Comparison of ENCODE assay signal across 18 cellular contexts in genomic region chr4:183887351-183887750, GRCh38.
"Had no signal": no experiment of that assay in that cellular context is flagged by ENCODE, and none has a peak within 500 bp of the region (broad histone marks: within the 10 kb centered on the region; RNA-seq: fewer than 3 reads in every experiment).

No MANE protein-coding gene starts in this region.

- H3K4me1 Mint-ChIP-seq: stimulated activated effector memory CD8-positive, alpha-beta T cell treated with anti-CD3 and anti-CD28 coated beads, Interleukin-12 subunit alpha, Interleukin-12 subunit beta, amount 100 ng/mL, for 72 hours had no signal

- H3K36me3 ChIP-seq: neutrophil, right lobe of liver, tibial artery, upper lobe of left lung, uterus had no signal

- ATAC-seq: foreskin keratinocyte; naive thymus-derived CD4-positive, alpha-beta T cell; psoas muscle; right lobe of liver; stimulated activated effector memory CD8-positive, alpha-beta T cell treated with anti-CD3 and anti-CD28 coated beads, Interleukin-12 subunit alpha, Interleukin-12 subunit beta, amount 100 ng/mL, for 72 hours; stimulated activated naive CD8-positive, alpha-beta T cell treated with anti-CD3 and anti-CD28 coated beads, Interleukin-15, Interleukin-2, amounts not matched to agents 100 U/mL and 50 U/mL, for 24 hours had no signal

- H3K4me3 Mint-ChIP-seq: endodermal cell; naive thymus-derived CD4-positive, alpha-beta T cell; nephron progenitor cell; stimulated activated effector memory CD8-positive, alpha-beta T cell treated with anti-CD3 and anti-CD28 coated beads, Interleukin-12 subunit alpha, Interleukin-12 subunit beta, amount 100 ng/mL, for 72 hours had no signal

- H3K9me3 ChIP-seq: neutrophil, psoas muscle, right lobe of liver, tibial artery, upper lobe of left lung, uterus had no signal

- H3K4me1 ChIP-seq: foreskin keratinocyte, psoas muscle, right lobe of liver, tibial artery, uterus had no signal

- H3K27ac ChIP-seq: foreskin keratinocyte, hepatocyte, neutrophil, psoas muscle, right lobe of liver, tibial artery, upper lobe of left lung, uterus had no signal

- H3K9me3 Mint-ChIP-seq: endodermal cell; nephron progenitor cell; stimulated activated effector memory CD8-positive, alpha-beta T cell treated with anti-CD3 and anti-CD28 coated beads, Interleukin-12 subunit alpha, Interleukin-12 subunit beta, amount 100 ng/mL, for 72 hours had no signal

- DNase-seq: effector CD4-positive, alpha-beta T cell; endodermal cell; erythroblast; foreskin keratinocyte; naive thymus-derived CD4-positive, alpha-beta T cell; nephron progenitor cell; psoas muscle; retina; right lobe of liver; stimulated activated CD4-positive, alpha-beta T cell treated with anti-CD3 and anti-CD28 coated beads, Interleukin-4, amount 100 ng/mL, for 1 hour; stimulated activated CD8-positive, alpha-beta memory T cell treated with anti-CD3 and anti-CD28 coated beads, Interleukin-4, amount 100 ng/mL, for 48 hours; stimulated activated naive CD8-positive, alpha-beta T cell treated with anti-CD3 and anti-CD28 coated beads, Interleukin-15, Interleukin-2, amounts not matched to agents 100 U/mL and 50 U/mL, for 24 hours; tibial artery; upper lobe of left lung; uterus had no signal

- H3K27me3 ChIP-seq: hepatocyte, neutrophil, right lobe of liver, upper lobe of left lung, uterus had no signal

- H3K4me3 ChIP-seq: hepatocyte, psoas muscle, right lobe of liver, tibial artery, upper lobe of left lung, uterus had no signal

- H3K27ac Mint-ChIP-seq: endodermal cell; nephron progenitor cell; stimulated activated effector memory CD8-positive, alpha-beta T cell treated with anti-CD3 and anti-CD28 coated beads, Interleukin-12 subunit alpha, Interleukin-12 subunit beta, amount 100 ng/mL, for 72 hours had no signal
